1 cellular context compared by ENCODE assay signal in the genomic region with DNA sequence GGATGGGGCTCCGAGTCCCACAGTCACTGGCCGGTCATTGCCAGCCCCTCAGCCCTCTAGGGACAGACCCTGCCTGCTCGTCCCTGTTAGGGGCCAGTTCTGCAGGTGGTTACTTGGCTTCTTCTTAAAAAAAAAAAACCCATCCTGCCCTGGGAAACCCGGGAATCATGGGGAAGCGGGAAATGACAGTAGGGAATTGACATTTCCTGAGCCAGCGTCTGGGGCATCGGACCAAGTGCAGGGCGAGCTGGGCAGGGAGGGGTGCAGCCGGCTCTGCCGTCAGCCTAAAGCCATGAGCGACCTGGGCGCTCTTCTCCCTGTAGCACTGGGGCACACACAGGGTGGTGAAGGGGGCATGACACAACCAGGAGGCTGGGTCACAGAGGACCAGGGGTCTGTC.
TF ChIP-seq lines count a peak whose summit lies in the region.

No MANE protein-coding gene starts in this region.

TF ChIP-seq in HEK293T, 16 proteins besides CTCF, POLR2A, EP300 and RAD21:
- no peak for TF ChIP-seq ZNF384 (IDR thresholded peaks at IDR 0.05)
- TF ChIP-seq L3MBTL2 (conservative IDR thresholded peaks at IDR 0.05), result no peak
- TF ChIP-seq FOXM1 (IDR thresholded peaks at IDR 0.05; ENCODE audit: borderline replicate concordance), result no peak
- no peak for TF ChIP-seq TARDBP (IDR thresholded peaks at IDR 0.05)
- no peak for TF ChIP-seq FOXA1 (IDR thresholded peaks at IDR 0.05)
- no peak for TF ChIP-seq ARNT (IDR thresholded peaks at IDR 0.05)
- TF ChIP-seq, protein P1, sequence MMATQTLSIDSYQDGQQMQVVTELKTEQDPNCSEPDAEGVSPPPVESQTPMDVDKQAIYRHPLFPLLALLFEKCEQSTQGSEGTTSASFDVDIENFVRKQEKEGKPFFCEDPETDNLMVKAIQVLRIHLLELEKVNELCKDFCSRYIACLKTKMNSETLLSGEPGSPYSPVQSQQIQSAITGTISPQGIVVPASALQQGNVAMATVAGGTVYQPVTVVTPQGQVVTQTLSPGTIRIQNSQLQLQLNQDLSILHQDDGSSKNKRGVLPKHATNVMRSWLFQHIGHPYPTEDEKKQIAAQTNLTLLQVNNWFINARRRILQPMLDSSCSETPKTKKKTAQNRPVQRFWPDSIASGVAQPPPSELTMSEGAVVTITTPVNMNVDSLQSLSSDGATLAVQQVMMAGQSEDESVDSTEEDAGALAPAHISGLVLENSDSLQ (IDR thresholded peaks at IDR 0.05), result no peak
- no peak for TF ChIP-seq SP1 (IDR thresholded peaks at IDR 0.05)
- TF ChIP-seq ELF4 (IDR thresholded peaks at IDR 0.05), result no peak
